Comparison of ENCODE assay signal across 22 cellular contexts in genomic region chr17:7499161-7499560, GRCh38. TPM values are rescaled to one million over a fixed set of nuclear protein-coding genes. Genes with fewer than 3 reads are reported as not detected.
DNase-seq lines count a peak whose midpoint lies in the region; ATAC-seq, FAIRE-seq and TF ChIP-seq lines count a peak whose summit lies in the region.
"Had no signal": no experiment of that assay in that cellular context is flagged by ENCODE, and none has a peak within 500 bp of the region (broad histone marks: within the 10 kb centered on the region; RNA-seq: fewer than 3 reads in every experiment).

No MANE protein-coding gene starts in this region.

- intact Hi-C loops in activated CD4-positive, alpha-beta T cell treated with anti-CD3 and anti-CD28 coated beads, Interleukin-2, amount 10 ng/mL, durations not matched to agents 24 days and 14 days (cut with micrococcal nuclease) = no loop called here
- intact Hi-C loops in CD14-positive monocyte (cut with micrococcal nuclease) = no loop called here

- ATAC-seq in memory B cell (ENCODE audit: low read depth) (no peak), T-helper 17 cell (no peak)
- ATAC-seq in stimulated activated effector memory CD8-positive, alpha-beta T cell treated with anti-CD3 and anti-CD28 coated beads, Interleukin-12 subunit alpha, Interleukin-12 subunit beta, amount 100 ng/mL, for 72 hours = no peak

- H3K9me3 Mint-ChIP-seq in activated CD4-positive, alpha-beta T cell treated with anti-CD3 and anti-CD28 coated beads, Interleukin-2, amount 10 ng/mL, durations not matched to agents 24 days and 14 days = no peaks in the 10 kb centered on the region
- no peaks in the 10 kb centered on the region for H3K9me3 Mint-ChIP-seq in memory B cell
- H3K9me3 Mint-ChIP-seq in stimulated activated effector memory CD8-positive, alpha-beta T cell treated with anti-CD3 and anti-CD28 coated beads, Interleukin-12 subunit alpha, Interleukin-12 subunit beta, amount 100 ng/mL, for 72 hours = no peaks in the 10 kb centered on the region
- no peaks in the 10 kb centered on the region for H3K9me3 Mint-ChIP-seq in CD14-positive monocyte
- H3K9me3 Mint-ChIP-seq: HFFc6 had no signal

- H3K9me3 ChIP-seq in T-helper 17 cell (ENCODE audit: control insufficient read depth, low read length, poor library complexity, severe bottlenecking) = no peaks in the 10 kb centered on the region
- H3K9me3 ChIP-seq: BLaER1 treated with 17β-estradiol and CSF1 and Interleukin-3, amounts not matched to agents 10 nM and 100 nM had no signal

- no peak for DNase-seq in activated CD4-positive, alpha-beta T cell treated with anti-CD3 and anti-CD28 coated beads, Interleukin-2, amount 10 ng/mL, durations not matched to agents 24 days and 14 days
- no peak for DNase-seq in activated CD4-positive, alpha-beta T cell treated with anti-CD3 and anti-CD28 coated beads for 4 hours
- no peak for DNase-seq in GM12892 (ENCODE audit: insufficient read length)
- DNase-seq in memory B cell (ENCODE audit: low spot score in 2 of 2) = no peak
- no peak for DNase-seq in stimulated activated effector memory CD8-positive, alpha-beta T cell treated with anti-CD3 and anti-CD28 coated beads, Interleukin-12 subunit alpha, Interleukin-12 subunit beta, amount 100 ng/mL, for 72 hours (ENCODE audit: low spot score in 2 of 2)
- no peak for DNase-seq in cerebellum (ENCODE audit: low spot score)
- DNase-seq in CD14-positive monocyte (ENCODE audit: low spot score) = no peak
- DNase-seq in T-helper 17 cell = no peak
- DNase-seq: 8988T; AML-193; CD4-positive, alpha-beta memory T cell; DMS153; DMS79 treated with DMSO at 0.1 percent for 48 hours; EL; GOT3; HCEC 1CT; HFFc6 had no signal

- peaks cover 5% of the 10 kb centered on the region for H3K4me1 Mint-ChIP-seq in activated CD4-positive, alpha-beta T cell treated with anti-CD3 and anti-CD28 coated beads, Interleukin-2, amount 10 ng/mL, durations not matched to agents 24 days and 14 days
- H3K4me1 Mint-ChIP-seq in memory B cell (peaks cover under 1% of the 10 kb centered on the region), CD14-positive monocyte (no peaks in the 10 kb centered on the region), T-helper 17 cell (peaks cover 12% of the 10 kb centered on the region)
- peaks cover 6% of the 10 kb centered on the region for H3K4me1 Mint-ChIP-seq in stimulated activated effector memory CD8-positive, alpha-beta T cell treated with anti-CD3 and anti-CD28 coated beads, Interleukin-12 subunit alpha, Interleukin-12 subunit beta, amount 100 ng/mL, for 72 hours

- H3K36me3 Mint-ChIP-seq in activated CD4-positive, alpha-beta T cell treated with anti-CD3 and anti-CD28 coated beads, Interleukin-2, amount 10 ng/mL, durations not matched to agents 24 days and 14 days (ENCODE audit: low read depth) = peaks cover 71% of the 10 kb centered on the region
- peaks cover 46% of the 10 kb centered on the region for H3K36me3 Mint-ChIP-seq in memory B cell
- peaks cover 100% of the 10 kb centered on the region for H3K36me3 Mint-ChIP-seq in stimulated activated effector memory CD8-positive, alpha-beta T cell treated with anti-CD3 and anti-CD28 coated beads, Interleukin-12 subunit alpha, Interleukin-12 subunit beta, amount 100 ng/mL, for 72 hours
- peaks cover 84 to 96% of the 10 kb centered on the region in 2 donors for H3K36me3 Mint-ChIP-seq in CD14-positive monocyte
- peaks cover 19% of the 10 kb centered on the region for H3K36me3 Mint-ChIP-seq in T-helper 17 cell (ENCODE audit: low read depth)

- H3K27me3 Mint-ChIP-seq in activated CD4-positive, alpha-beta T cell treated with anti-CD3 and anti-CD28 coated beads, Interleukin-2, amount 10 ng/mL, durations not matched to agents 24 days and 14 days = no peaks in the 10 kb centered on the region
- H3K27me3 Mint-ChIP-seq in memory B cell (no peaks in the 10 kb centered on the region), CD14-positive monocyte (ENCODE audit: low read depth in 3 of 3) (peaks cover 0 to 5% (median 1%) of the 10 kb centered on the region in 3 donors), T-helper 17 cell (no peaks in the 10 kb centered on the region)
- H3K27me3 Mint-ChIP-seq: CD4-positive, alpha-beta memory T cell had no signal

- FAIRE-seq in GM12892 (lab: Jason Lieb, UNC) = no peak
- FAIRE-seq: D721Med, G401.6, GM12891, GM19239 had no signal

- no peak overlapping the region for H3K4me3 Mint-ChIP-seq in activated CD4-positive, alpha-beta T cell treated with anti-CD3 and anti-CD28 coated beads, Interleukin-2, amount 10 ng/mL, durations not matched to agents 24 days and 14 days
- H3K4me3 Mint-ChIP-seq in memory B cell = no peak overlapping the region
- no peak overlapping the region for H3K4me3 Mint-ChIP-seq in stimulated activated effector memory CD8-positive, alpha-beta T cell treated with anti-CD3 and anti-CD28 coated beads, Interleukin-12 subunit alpha, Interleukin-12 subunit beta, amount 100 ng/mL, for 72 hours
- H3K4me3 Mint-ChIP-seq in CD14-positive monocyte = no peak overlapping the region
- H3K4me3 Mint-ChIP-seq in T-helper 17 cell = no peak overlapping the region
- H3K4me3 Mint-ChIP-seq: HFFc6 had no signal

- TF ChIP-seq POLR2A in GM12892 (IDR thresholded peaks at IDR 0.05; ENCODE audit: low read depth, low read length) = peak; percentile 16; the same call in 1 of the 2 replicates

- no peak for TF ChIP-seq CTCF in CD14-positive monocyte (IDR thresholded peaks at IDR 0.05)

- peak overlapping the region; percentile 25 for H3K27ac Mint-ChIP-seq in activated CD4-positive, alpha-beta T cell treated with anti-CD3 and anti-CD28 coated beads, Interleukin-2, amount 10 ng/mL, durations not matched to agents 24 days and 14 days
- peak overlapping the region; percentile 31 for H3K27ac Mint-ChIP-seq in memory B cell
- peak overlapping the region; percentile 76 for H3K27ac Mint-ChIP-seq in stimulated activated effector memory CD8-positive, alpha-beta T cell treated with anti-CD3 and anti-CD28 coated beads, Interleukin-12 subunit alpha, Interleukin-12 subunit beta, amount 100 ng/mL, for 72 hours
- peak overlapping the region in 3 of 7 donors; percentile 21 to 65 (median 59) for H3K27ac Mint-ChIP-seq in CD14-positive monocyte
- no peak overlapping the region for H3K27ac Mint-ChIP-seq in T-helper 17 cell
- H3K27ac Mint-ChIP-seq: HFFc6 had no signal

RNA-seq across cellular contexts. Expression of gene POLR2A, which starts 15.0 kb away (rescaled TPM):
- total RNA-seq in activated CD4-positive, alpha-beta T cell treated with anti-CD3 and anti-CD28 coated beads, Interleukin-2, amount 10 ng/mL, durations not matched to agents 24 days and 14 days = 226 and 230 TPM in 2 replicates
- polyA plus RNA-seq in GM12892 (2012; ENCODE audit: missing spikeins) = 53.1 TPM
- total RNA-seq in cerebellum (79.8 TPM), T-helper 17 cell (100 to 1,000 TPM; 553 to 572 TPM)
- 10 to 100 TPM; 12.1 to 25.4 TPM for polyA plus RNA-seq in CD14-positive monocyte

RNA-seq across cellular contexts. Expression of gene SLC35G6, which starts 17.9 kb away (rescaled TPM):
- total RNA-seq in activated CD4-positive, alpha-beta T cell treated with anti-CD3 and anti-CD28 coated beads, Interleukin-2, amount 10 ng/mL, durations not matched to agents 24 days and 14 days = not detected in 2 replicates
- 0.19 TPM for polyA plus RNA-seq in GM12892 (2012; ENCODE audit: missing spikeins)
- not detected for total RNA-seq in cerebellum
- not detected for polyA plus RNA-seq in CD14-positive monocyte
- total RNA-seq in T-helper 17 cell = not detected
- total RNA-seq: CD4-positive, alpha-beta memory T cell; HFFc6 had no signal
- polyA plus RNA-seq: CD4-positive, alpha-beta memory T cell had no signal

RNA-seq across cellular contexts. Expression of gene ZBTB4, which starts 19.7 kb away (rescaled TPM):
- 16.0 and 16.1 TPM in 2 replicates for total RNA-seq in activated CD4-positive, alpha-beta T cell treated with anti-CD3 and anti-CD28 coated beads, Interleukin-2, amount 10 ng/mL, durations not matched to agents 24 days and 14 days
- polyA plus RNA-seq in GM12892 (2012; ENCODE audit: missing spikeins) = 7.7 TPM
- total RNA-seq in cerebellum = 17.1 TPM
- polyA plus RNA-seq in CD14-positive monocyte = 1 to 10 TPM; 3.4 to 4.4 TPM
- 10 to 100 TPM; 44.9 to 49.5 TPM for total RNA-seq in T-helper 17 cell

RNA-seq across cellular contexts. Expression of gene TNFSF12, which starts 49.7 kb away (rescaled TPM):
- total RNA-seq in activated CD4-positive, alpha-beta T cell treated with anti-CD3 and anti-CD28 coated beads, Interleukin-2, amount 10 ng/mL, durations not matched to agents 24 days and 14 days = 21.5 and 21.8 TPM in 2 replicates
- polyA plus RNA-seq in GM12892 (2012; ENCODE audit: missing spikeins) = 1.7 TPM
- total RNA-seq in cerebellum (1.00 TPM), T-helper 17 cell (10 to 100 TPM; 41.7 to 49.2 TPM)
- 10 to 100 TPM; 37.7 to 50.2 TPM for polyA plus RNA-seq in CD14-positive monocyte

RNA-seq across cellular contexts. Expression of gene CHRNB1, which starts 54.3 kb away (rescaled TPM):
- 6.1 and 7.2 TPM in 2 replicates for total RNA-seq in activated CD4-positive, alpha-beta T cell treated with anti-CD3 and anti-CD28 coated beads, Interleukin-2, amount 10 ng/mL, durations not matched to agents 24 days and 14 days
- 12.8 TPM for polyA plus RNA-seq in GM12892 (2012; ENCODE audit: missing spikeins)
- 12.5 TPM for total RNA-seq in cerebellum
- polyA plus RNA-seq in CD14-positive monocyte = 10 to 100 TPM; 14.7 to 15.7 TPM
- total RNA-seq in T-helper 17 cell = 1 to 10 TPM; 7.0 to 7.2 TPM
